ENCODE assay signal across 8 cellular contexts in genomic region chr7:93232673-93233018, GRCh38. TPM values are rescaled to one million over a fixed set of nuclear protein-coding genes. Genes with fewer than 3 reads are reported as not detected.
DNase-seq lines count a peak whose midpoint lies in the region; ATAC-seq and TF ChIP-seq lines count a peak whose summit lies in the region.

No MANE protein-coding gene starts in this region.

- peak overlapping the region; percentile 92 for H3K4me3 ChIP-seq in LNCaP clone FGC (ENCODE audit: low read depth, low read length)
- H3K4me3 ChIP-seq in lung, result peak overlapping the region; percentile 89
- H3K4me3 ChIP-seq in aorta (ENCODE audit: low read length in 2 of 2), result peak overlapping the region; percentile 65 to 86

- DNase-seq in activated T-cell treated with anti-CD3 and anti-CD28 coated beads, Interleukin-2, amount 50 U/mL, for 72 hours, result no peak
- no peak for DNase-seq in activated T-cell treated with anti-CD3 and anti-CD28 coated beads, Interleukin-2, amount 50 U/mL, for 48 hours
- DNase-seq in LNCaP clone FGC (ENCODE audit: low read depth) (no peak), lung (ENCODE audit: low spot score) (no peak), aorta (no peak), NCI-H1092 treated with DMSO at 0.1 percent for 48 hours (lab: John Stamatoyannopoulos, UW) (no peak), GM10248 (ENCODE audit: extremely low spot score) (no peak)

- H3K36me3 Mint-ChIP-seq in activated T-cell treated with anti-CD3 and anti-CD28 coated beads, Interleukin-2, amount 50 U/mL, for 72 hours (ENCODE audit: insufficient read depth in 2 of 2), result no peaks in the 10 kb centered on the region
- H3K36me3 Mint-ChIP-seq in brain, result no peaks in the 10 kb centered on the region

- peaks cover 0 to 4% of the 10 kb centered on the region in 2 donors for H3K4me1 ChIP-seq in lung (ENCODE audit: control insufficient read depth in 2 of 2, insufficient read depth in 2 of 2, low read length in 2 of 2)
- peaks cover 0 to 3% of the 10 kb centered on the region in 2 donors for H3K4me1 ChIP-seq in aorta (ENCODE audit: control insufficient read depth in 1 of 2, insufficient read depth in 2 of 2, low read length in 2 of 2)

- intact Hi-C loops in aorta (cut with DNase I), result no loop called here

- TF ChIP-seq CTCF in LNCaP clone FGC (IDR thresholded peaks at IDR 0.05; ENCODE audit: control insufficient read depth, extremely low read depth, insufficient read depth) (no peak), brain (conservative IDR thresholded peaks at IDR 0.05) (no peak), lung (IDR thresholded peaks at IDR 0.05; ENCODE audit: control extremely low read depth, extremely low read depth) (no peak), GM10248 (IDR thresholded peaks at IDR 0.05; ENCODE audit: control extremely low read depth, extremely low read depth, low read depth, missing control alignments) (no peak)

- peak overlapping the region; percentile 92 for H3K27ac Mint-ChIP-seq in activated T-cell treated with anti-CD3 and anti-CD28 coated beads, Interleukin-2, amount 50 U/mL, for 72 hours
- H3K27ac Mint-ChIP-seq in brain, result peak overlapping the region; percentile 88 to 98 (median 93)

- H3K9me3 Mint-ChIP-seq in activated T-cell treated with anti-CD3 and anti-CD28 coated beads, Interleukin-2, amount 50 U/mL, for 72 hours, result no peaks in the 10 kb centered on the region
- H3K9me3 Mint-ChIP-seq in brain, result no peaks in the 10 kb centered on the region

- H3K36me3 ChIP-seq in lung (ENCODE audit: control insufficient read depth in 2 of 2, insufficient read depth in 2 of 2, low read length in 2 of 2) (no peaks in the 10 kb centered on the region), aorta (ENCODE audit: control insufficient read depth in 1 of 2, insufficient read depth in 2 of 2, low read length in 1 of 2) (no peaks in the 10 kb centered on the region)

- no peaks in the 10 kb centered on the region for H3K27me3 Mint-ChIP-seq in activated T-cell treated with anti-CD3 and anti-CD28 coated beads, Interleukin-2, amount 50 U/mL, for 72 hours (ENCODE audit: low read depth)
- peaks cover 20% of the 10 kb centered on the region for H3K27me3 Mint-ChIP-seq in brain

- POLR2A ChIA-PET in GM10248 (lab: Yijun Ruan, JAX), result interaction anchor here (0.7 kb wide), 1 partner anchor 399 kb away, joined by 3 read pairs; no protein-coding TSS in a partner anchor

- H3K27ac ChIP-seq in lung (ENCODE audit: low read depth in 1 of 2, low read length in 1 of 2), result peak overlapping the region in 1 of 2 donors; percentile 62
- no peak overlapping the region for H3K27ac ChIP-seq in aorta (ENCODE audit: low read depth in 1 of 2, low read length in 2 of 2)

- H3K9me3 ChIP-seq in lung (ENCODE audit: control insufficient read depth in 2 of 2, insufficient read depth in 1 of 2, low read length in 1 of 2) (no peaks in the 10 kb centered on the region), aorta (ENCODE audit: control insufficient read depth, low read length) (no peaks in the 10 kb centered on the region)

- WGBS in lung, 2 donors, result 0 to 2% methylated on average over 8 of the region's 8 CpGs
- whole genome bisulfite sequencing in aorta, 2 donors, result 0 to 1% methylated on average over 8 of the region's 8 CpGs

- CTCF ChIA-PET in GM10248 (lab: Yijun Ruan, JAX), result interaction anchor here (0.6 to 5.1 kb wide), 5 partner anchors 9 to 142 kb away, joined by 3 to 40 read pairs (median 3); no protein-coding TSS in a partner anchor

- H3K4me3 Mint-ChIP-seq in activated T-cell treated with anti-CD3 and anti-CD28 coated beads, Interleukin-2, amount 50 U/mL, for 72 hours, result peak overlapping the region; percentile 92 to 93
- H3K4me3 Mint-ChIP-seq in brain, result peak overlapping the region; percentile 96 to 99 (median 98)

- H3K27me3 ChIP-seq in lung (ENCODE audit: control insufficient read depth, insufficient read depth) (no peaks in the 10 kb centered on the region), aorta (ENCODE audit: control insufficient read depth in 1 of 2, insufficient read depth in 2 of 2, low read length in 1 of 2) (no peaks in the 10 kb centered on the region)

- ATAC-seq in activated T-cell treated with anti-CD3 and anti-CD28 coated beads, Interleukin-2, amount 50 U/mL, for 72 hours (replicated peaks in 1 of 2), result no peak
- ATAC-seq in lung (ENCODE audit: insufficient read depth, low FRiP score) (no peak), aorta (ENCODE audit: low FRiP score) (no peak)

- H3K4me1 Mint-ChIP-seq in activated T-cell treated with anti-CD3 and anti-CD28 coated beads, Interleukin-2, amount 50 U/mL, for 72 hours (ENCODE audit: low read depth), result peaks cover 16% of the 10 kb centered on the region
- peaks cover 22% of the 10 kb centered on the region for H3K4me1 Mint-ChIP-seq in brain

RNA-seq across cellular contexts. Expression of gene VPS50, which starts 0.5 kb away (rescaled TPM):
- 10 to 100 TPM; 23.4 to 25.7 TPM for total RNA-seq in activated T-cell treated with anti-CD3 and anti-CD28 coated beads, Interleukin-2, amount 50 U/mL, for 72 hours
- polyA plus RNA-seq in brain (ENCODE audit: insufficient read depth, low read depth, low replicate concordance), result 5.6 TPM
- 10 to 100 TPM; 19.6 to 52.5 TPM for total RNA-seq in lung
- 1 to 10 TPM; 6.6 to 7.9 TPM for polyA plus RNA-seq in lung
- 10 to 100 TPM; 17.7 to 28.9 TPM for total RNA-seq in aorta
- 10 to 100 TPM in 1 of 2 donors, 1 to 10 TPM in 1; 7.9 to 10.0 TPM for polyA plus RNA-seq in aorta

RNA-seq across cellular contexts. Expression of gene HEPACAM2, which starts 6.4 kb away (rescaled TPM):
- not detected for total RNA-seq in activated T-cell treated with anti-CD3 and anti-CD28 coated beads, Interleukin-2, amount 50 U/mL, for 72 hours
- polyA plus RNA-seq in brain (ENCODE audit: insufficient read depth, low read depth, low replicate concordance) (16.5 TPM), lung (under 1 TPM; 0.08 TPM), aorta (1 to 10 TPM in 1 of 2 donors, under 1 TPM in 1; 0.28 to 2.9 TPM)
- total RNA-seq in lung (1 to 10 TPM in 1 of 2 donors, under 1 TPM in 1; 0.46 to 2.2 TPM), aorta (not detected)
